ENCODE assay signal across 7 cellular contexts in the genomic region with DNA sequence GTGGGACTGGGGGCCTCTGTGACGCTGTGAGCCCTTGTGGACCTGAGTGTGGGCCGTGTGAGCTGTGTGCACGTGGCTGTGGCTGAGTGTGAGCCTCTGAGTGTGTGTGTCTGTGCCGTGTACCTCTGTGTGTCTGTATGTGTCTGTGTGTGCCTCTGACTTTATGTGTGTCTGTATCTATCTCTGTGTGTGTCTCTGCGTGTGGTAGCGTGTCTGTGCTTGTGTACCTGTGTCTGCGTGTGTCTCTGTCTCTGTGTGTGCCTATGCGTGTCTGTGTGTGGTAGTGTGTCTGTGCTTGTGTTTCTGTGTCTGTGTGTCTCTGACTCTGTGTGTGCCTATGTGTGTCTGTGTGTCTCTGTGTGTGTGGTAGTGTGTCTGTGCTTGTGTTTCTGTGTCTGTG.
DNase-seq lines count a peak whose midpoint lies in the region; ATAC-seq, FAIRE-seq and TF ChIP-seq lines count a peak whose summit lies in the region.
"Not testable (repeated sequence)": the region's sequence is repeated elsewhere in the genome, so short reads cannot be mapped to it uniquely, and the experiment has no call there.

No MANE protein-coding gene starts in this region.

- not testable (repeated sequence) for H4K20me1 ChIP-seq in KMS-11 (ENCODE audit: insufficient read depth)

- not testable (repeated sequence) for H2AFZ ChIP-seq in KMS-11 (ENCODE audit: low read depth)

- not testable (repeated sequence) for H3K36me3 Mint-ChIP-seq in T-helper 1 cell treated with Interleukin-12 subunit alpha and Interleukin-12 subunit beta and Interleukin-4 antibody, amounts not matched to agents 30 μg/mL and 1 μg/mL, for 36 hours (ENCODE audit: low read depth); activated T-cell treated with anti-CD3 and anti-CD28 coated beads, Interleukin-2, amount 50 U/mL, for 24 hours (ENCODE audit: low read depth); activated naive CD8-positive, alpha-beta T cell treated with anti-CD3 and anti-CD28 coated beads, Interleukin-2, amount 50 U/mL, for 24 hours (ENCODE audit: low read depth)
- H3K36me3 Mint-ChIP-seq in glutamatergic neuron (ENCODE audit: unreplicated experiment): peaks cover 24% of the 10 kb centered on the region

- H3K4me3 Mint-ChIP-seq in T-helper 1 cell treated with Interleukin-12 subunit alpha and Interleukin-12 subunit beta and Interleukin-4 antibody, amounts not matched to agents 30 μg/mL and 1 μg/mL, for 36 hours; activated T-cell treated with anti-CD3 and anti-CD28 coated beads, Interleukin-2, amount 50 U/mL, for 24 hours; activated naive CD8-positive, alpha-beta T cell treated with anti-CD3 and anti-CD28 coated beads, Interleukin-2, amount 50 U/mL, for 24 hours; glutamatergic neuron (ENCODE audit: unreplicated experiment): not testable (repeated sequence)

- H3K27ac ChIP-seq in KMS-11: peak overlapping the region; percentile 80

- not testable (repeated sequence) for ATAC-seq in activated naive CD8-positive, alpha-beta T cell treated with anti-CD3 and anti-CD28 coated beads, Interleukin-2, amount 50 U/mL, for 24 hours

- peak overlapping the region; percentile 21; the same call in 1 of the 2 replicates for H3K9ac ChIP-seq in KMS-11

- not testable (repeated sequence) for H3K4me1 Mint-ChIP-seq in T-helper 1 cell treated with Interleukin-12 subunit alpha and Interleukin-12 subunit beta and Interleukin-4 antibody, amounts not matched to agents 30 μg/mL and 1 μg/mL, for 36 hours (ENCODE audit: low read depth); activated T-cell treated with anti-CD3 and anti-CD28 coated beads, Interleukin-2, amount 50 U/mL, for 24 hours (ENCODE audit: low read depth); glutamatergic neuron (ENCODE audit: low read depth, unreplicated experiment)
- peaks cover 22% of the 10 kb centered on the region for H3K4me1 Mint-ChIP-seq in activated naive CD8-positive, alpha-beta T cell treated with anti-CD3 and anti-CD28 coated beads, Interleukin-2, amount 50 U/mL, for 24 hours

- FAIRE-seq in GM12892 (lab: Jason Lieb, UNC): peak; percentile 62

- intact Hi-C loops in posterior vena cava (cut with DNase I): not testable (repeated sequence)

- TF ChIP-seq CTCF in KMS-11 (conservative IDR thresholded peaks at IDR 0.05; ENCODE audit: low read depth, low read length); glutamatergic neuron (IDR thresholded peaks at IDR 0.05; ENCODE audit: partially characterized antibody, unreplicated experiment): not testable (repeated sequence)

- H3K27me3 Mint-ChIP-seq in T-helper 1 cell treated with Interleukin-12 subunit alpha and Interleukin-12 subunit beta and Interleukin-4 antibody, amounts not matched to agents 30 μg/mL and 1 μg/mL, for 36 hours (ENCODE audit: low read depth); activated T-cell treated with anti-CD3 and anti-CD28 coated beads, Interleukin-2, amount 50 U/mL, for 24 hours; activated naive CD8-positive, alpha-beta T cell treated with anti-CD3 and anti-CD28 coated beads, Interleukin-2, amount 50 U/mL, for 24 hours: not testable (repeated sequence)
- peaks cover 21% of the 10 kb centered on the region for H3K27me3 Mint-ChIP-seq in glutamatergic neuron (ENCODE audit: unreplicated experiment)

- peak overlapping the region; percentile 2 for H3K27ac Mint-ChIP-seq in T-helper 1 cell treated with Interleukin-12 subunit alpha and Interleukin-12 subunit beta and Interleukin-4 antibody, amounts not matched to agents 30 μg/mL and 1 μg/mL, for 36 hours
- H3K27ac Mint-ChIP-seq in activated T-cell treated with anti-CD3 and anti-CD28 coated beads, Interleukin-2, amount 50 U/mL, for 24 hours: peak overlapping the region; percentile 1
- H3K27ac Mint-ChIP-seq in activated naive CD8-positive, alpha-beta T cell treated with anti-CD3 and anti-CD28 coated beads, Interleukin-2, amount 50 U/mL, for 24 hours: peak overlapping the region; percentile 19
- peak overlapping the region; percentile 44 for H3K27ac Mint-ChIP-seq in glutamatergic neuron (ENCODE audit: unreplicated experiment)

- not testable (repeated sequence) for TF ChIP-seq POLR2A in GM12892 (IDR thresholded peaks at IDR 0.05; ENCODE audit: low read depth, low read length)

- not testable (repeated sequence) for H3K4me2 ChIP-seq in KMS-11

- H3K9me3 Mint-ChIP-seq in T-helper 1 cell treated with Interleukin-12 subunit alpha and Interleukin-12 subunit beta and Interleukin-4 antibody, amounts not matched to agents 30 μg/mL and 1 μg/mL, for 36 hours; activated T-cell treated with anti-CD3 and anti-CD28 coated beads, Interleukin-2, amount 50 U/mL, for 24 hours; activated naive CD8-positive, alpha-beta T cell treated with anti-CD3 and anti-CD28 coated beads, Interleukin-2, amount 50 U/mL, for 24 hours: not testable (repeated sequence)
- peaks cover 25% of the 10 kb centered on the region for H3K9me3 Mint-ChIP-seq in glutamatergic neuron (ENCODE audit: unreplicated experiment)

- not testable (repeated sequence) for H3K4me3 ChIP-seq in KMS-11 (IDR thresholded peaks at IDR 0.05; ENCODE audit: insufficient read depth, low read depth, low read length)

- peaks cover 18% of the 10 kb centered on the region for H3K4me1 ChIP-seq in KMS-11 (ENCODE audit: low read depth, poor library complexity, severe bottlenecking)

- H3K36me3 ChIP-seq in KMS-11 (ENCODE audit: insufficient read depth): not testable (repeated sequence)

- H3K79me2 ChIP-seq in KMS-11 (ENCODE audit: insufficient read depth, low read depth): not testable (repeated sequence)

- not testable (repeated sequence) for H3K27me3 ChIP-seq in KMS-11 (ENCODE audit: insufficient read depth, low read depth)

- DNase-seq in GM12892 (ENCODE audit: insufficient read length); activated naive CD8-positive, alpha-beta T cell treated with anti-CD3 and anti-CD28 coated beads, Interleukin-2, amount 50 U/mL, for 24 hours; glutamatergic neuron: not testable (repeated sequence)
- peak; percentile 22 for DNase-seq in activated T-cell treated with anti-CD3 and anti-CD28 coated beads, Interleukin-2, amount 50 U/mL, for 24 hours
- peak; percentile 7 for DNase-seq in posterior vena cava (ENCODE audit: low spot score)
